Comparison of ENCODE assay signal across 1 cellular context in the genomic region with DNA sequence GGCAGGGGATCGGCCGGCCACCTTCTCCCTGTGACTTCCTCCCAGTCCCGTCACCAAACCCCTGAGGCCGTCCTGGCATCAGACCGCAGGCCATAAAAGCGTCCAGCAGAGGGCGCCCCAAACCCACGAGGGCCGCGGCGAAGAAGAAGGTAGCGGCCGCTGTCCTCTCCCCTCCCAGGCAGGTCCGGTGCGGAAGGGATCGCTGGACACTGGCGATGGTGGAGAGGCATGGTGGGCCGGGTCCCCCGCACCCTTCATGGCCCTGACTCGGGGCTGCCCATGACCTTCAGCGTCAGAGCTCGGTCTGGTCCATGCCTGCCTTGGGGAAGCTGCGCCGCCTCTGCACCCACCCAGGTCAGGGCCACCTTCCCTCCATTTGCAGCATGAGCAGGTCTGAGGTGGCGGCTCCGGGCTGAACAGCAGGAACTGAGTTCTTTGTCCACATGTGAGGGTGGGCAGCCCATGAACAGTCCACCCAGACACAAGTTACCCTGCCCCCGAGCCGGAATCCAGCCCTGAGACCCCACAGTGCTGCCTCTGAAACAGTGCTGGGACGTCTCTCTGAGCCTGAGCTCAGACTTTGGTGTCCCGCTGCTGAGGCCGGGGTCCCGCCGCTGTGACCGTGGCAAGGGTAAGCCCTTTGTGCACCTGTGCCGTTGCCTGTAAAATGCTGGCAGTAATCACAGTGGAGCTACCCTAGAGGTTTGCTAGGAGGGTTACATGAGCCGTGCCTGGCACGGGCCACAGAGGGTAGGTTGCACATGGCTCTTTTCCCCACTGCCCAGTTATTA.
TF ChIP-seq lines count a peak whose summit lies in the region.

No MANE protein-coding gene starts in this region.

TF ChIP-seq in HepG2, 621 proteins besides CTCF, POLR2A, EP300 and RAD21 (continued from another document and continues in another):
- TF ChIP-seq, protein P1, sequence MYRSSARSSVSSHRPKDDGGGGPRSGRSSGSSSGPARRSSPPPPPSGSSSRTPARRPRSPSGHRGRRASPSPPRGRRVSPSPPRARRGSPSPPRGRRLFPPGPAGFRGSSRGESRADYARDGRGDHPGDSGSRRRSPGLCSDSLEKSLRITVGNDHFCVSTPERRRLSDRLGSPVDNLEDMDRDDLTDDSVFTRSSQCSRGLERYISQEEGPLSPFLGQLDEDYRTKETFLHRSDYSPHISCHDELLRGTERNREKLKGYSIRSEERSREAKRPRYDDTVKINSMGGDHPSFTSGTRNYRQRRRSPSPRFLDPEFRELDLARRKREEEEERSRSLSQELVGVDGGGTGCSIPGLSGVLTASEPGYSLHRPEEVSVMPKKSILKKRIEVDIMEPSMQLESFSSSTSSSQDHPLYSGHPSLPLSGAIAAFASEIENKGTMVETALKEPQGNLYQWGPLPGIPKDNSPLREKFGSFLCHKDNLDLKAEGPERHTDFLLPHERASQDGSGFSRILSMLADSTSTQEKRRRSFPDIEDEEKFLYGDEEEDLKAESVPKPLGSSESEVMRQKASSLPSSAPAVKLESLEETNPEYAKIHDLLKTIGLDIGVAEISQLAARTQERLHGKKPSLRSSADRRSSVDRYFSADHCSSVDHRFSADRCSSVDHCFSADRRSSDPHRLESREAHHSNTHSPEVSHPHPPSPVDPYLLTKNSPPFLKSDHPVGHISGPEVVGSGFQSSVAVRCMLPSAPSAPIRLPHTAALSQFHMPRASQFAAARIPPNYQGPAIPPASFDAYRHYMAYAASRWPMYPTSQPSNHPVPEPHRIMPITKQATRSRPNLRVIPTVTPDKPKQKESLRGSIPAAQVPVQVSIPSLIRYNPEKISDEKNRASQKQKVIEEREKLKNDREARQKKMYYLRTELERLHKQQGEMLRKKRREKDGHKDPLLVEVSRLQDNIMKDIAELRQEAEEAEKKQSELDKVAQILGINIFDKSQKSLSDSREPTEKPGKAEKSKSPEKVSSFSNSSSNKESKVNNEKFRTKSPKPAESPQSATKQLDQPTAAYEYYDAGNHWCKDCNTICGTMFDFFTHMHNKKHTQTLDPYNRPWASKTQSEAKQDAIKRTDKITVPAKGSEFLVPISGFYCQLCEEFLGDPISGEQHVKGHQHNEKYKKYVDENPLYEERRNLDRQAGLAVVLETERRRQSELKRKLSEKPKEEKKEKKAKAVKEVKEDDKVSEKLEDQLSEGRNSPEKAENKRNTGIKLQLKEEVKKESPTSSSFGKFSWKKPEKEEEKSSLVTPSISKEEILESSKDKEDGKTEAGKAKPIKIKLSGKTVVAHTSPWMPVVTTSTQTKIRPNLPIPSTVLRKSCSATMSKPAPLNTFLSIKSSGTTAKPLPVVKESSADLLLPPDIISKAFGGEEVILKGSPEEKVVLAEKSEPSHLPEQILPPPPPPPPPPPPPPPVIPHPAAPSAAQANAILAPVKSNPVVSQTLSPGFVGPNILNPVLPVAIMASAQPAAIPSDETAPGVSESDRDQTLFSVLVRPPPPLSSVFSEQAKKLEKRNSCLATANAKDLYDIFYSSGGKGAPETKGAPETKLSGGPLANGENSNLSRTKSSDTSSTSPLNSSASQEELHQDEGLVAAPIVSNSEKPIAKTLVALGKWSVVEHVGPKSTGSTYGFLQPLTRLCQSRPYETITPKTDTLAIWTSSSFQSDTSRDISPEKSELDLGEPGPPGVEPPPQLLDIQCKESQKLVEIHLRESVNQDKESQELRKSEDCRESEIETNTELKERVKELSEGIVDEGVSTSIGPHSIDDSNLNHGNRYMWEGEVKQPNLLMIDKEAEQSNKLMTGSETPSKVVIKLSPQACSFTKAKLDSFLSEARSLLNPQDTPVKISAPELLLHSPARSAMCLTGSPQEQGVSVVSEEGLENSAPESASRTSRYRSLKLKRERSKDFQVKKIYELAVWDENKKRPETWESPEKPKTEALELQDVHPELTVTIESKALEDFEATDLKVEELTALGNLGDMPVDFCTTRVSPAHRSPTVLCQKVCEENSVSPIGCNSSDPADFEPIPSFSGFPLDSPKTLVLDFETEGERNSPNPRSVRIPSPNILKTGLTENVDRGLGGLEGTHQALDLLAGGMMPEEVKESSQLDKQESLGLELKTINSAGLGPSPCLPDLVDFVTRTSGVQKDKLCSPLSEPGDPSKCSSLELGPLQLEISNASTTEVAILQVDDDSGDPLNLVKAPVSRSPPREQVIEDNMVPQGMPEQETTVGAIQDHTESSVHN (CRISPR knock-in tag; IDR thresholded peaks at IDR 0.05): peak; percentile 95
- TF ChIP-seq ZNF772 (CRISPR knock-in tag; IDR thresholded peaks at IDR 0.05): peak; percentile 81; the same call in 1 of the 2 replicates
- no peak for TF ChIP-seq SRSF1 (optimal IDR thresholded peaks at IDR 0.05; ENCODE audit: low read depth, low read length)
- TF ChIP-seq ZNF383 (CRISPR knock-in tag; IDR thresholded peaks at IDR 0.05; ENCODE audit: borderline replicate concordance): 0 out of 2 replicates have a peak, but pooled peaks have one; percentile 48
- TF ChIP-seq, protein P2, sequence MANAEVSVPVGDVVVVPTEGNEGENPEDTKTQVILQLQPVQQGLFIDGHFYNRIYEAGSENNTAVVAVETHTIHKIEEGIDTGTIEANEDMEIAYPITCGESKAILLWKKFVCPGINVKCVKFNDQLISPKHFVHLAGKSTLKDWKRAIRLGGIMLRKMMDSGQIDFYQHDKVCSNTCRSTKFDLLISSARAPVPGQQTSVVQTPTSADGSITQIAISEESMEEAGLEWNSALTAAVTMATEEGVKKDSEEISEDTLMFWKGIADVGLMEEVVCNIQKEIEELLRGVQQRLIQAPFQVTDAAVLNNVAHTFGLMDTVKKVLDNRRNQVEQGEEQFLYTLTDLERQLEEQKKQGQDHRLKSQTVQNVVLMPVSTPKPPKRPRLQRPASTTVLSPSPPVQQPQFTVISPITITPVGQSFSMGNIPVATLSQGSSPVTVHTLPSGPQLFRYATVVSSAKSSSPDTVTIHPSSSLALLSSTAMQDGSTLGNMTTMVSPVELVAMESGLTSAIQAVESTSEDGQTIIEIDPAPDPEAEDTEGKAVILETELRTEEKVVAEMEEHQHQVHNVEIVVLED (CRISPR knock-in tag; IDR thresholded peaks at IDR 0.05; ENCODE audit: borderline replicate concordance): no peak; the same call in 1 of the 2 replicates
- TF ChIP-seq, protein P3, sequence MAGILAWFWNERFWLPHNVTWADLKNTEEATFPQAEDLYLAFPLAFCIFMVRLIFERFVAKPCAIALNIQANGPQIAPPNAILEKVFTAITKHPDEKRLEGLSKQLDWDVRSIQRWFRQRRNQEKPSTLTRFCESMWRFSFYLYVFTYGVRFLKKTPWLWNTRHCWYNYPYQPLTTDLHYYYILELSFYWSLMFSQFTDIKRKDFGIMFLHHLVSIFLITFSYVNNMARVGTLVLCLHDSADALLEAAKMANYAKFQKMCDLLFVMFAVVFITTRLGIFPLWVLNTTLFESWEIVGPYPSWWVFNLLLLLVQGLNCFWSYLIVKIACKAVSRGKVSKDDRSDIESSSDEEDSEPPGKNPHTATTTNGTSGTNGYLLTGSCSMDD (CRISPR knock-in tag; IDR thresholded peaks at IDR 0.05): no peak
- TF ChIP-seq NFIC (IDR thresholded peaks at IDR 0.05; ENCODE audit: low read length): no peak
- TF ChIP-seq ELF3 (CRISPR knock-in tag; IDR thresholded peaks at IDR 0.05): peak; percentile 65; the same call in 1 of the 2 replicates
- 0 out of 2 replicates have a peak, but pooled peaks have one; percentile 45 for TF ChIP-seq ESRRA (CRISPR knock-in tag; IDR thresholded peaks at IDR 0.05; ENCODE audit: low read depth)
- TF ChIP-seq, protein P4, sequence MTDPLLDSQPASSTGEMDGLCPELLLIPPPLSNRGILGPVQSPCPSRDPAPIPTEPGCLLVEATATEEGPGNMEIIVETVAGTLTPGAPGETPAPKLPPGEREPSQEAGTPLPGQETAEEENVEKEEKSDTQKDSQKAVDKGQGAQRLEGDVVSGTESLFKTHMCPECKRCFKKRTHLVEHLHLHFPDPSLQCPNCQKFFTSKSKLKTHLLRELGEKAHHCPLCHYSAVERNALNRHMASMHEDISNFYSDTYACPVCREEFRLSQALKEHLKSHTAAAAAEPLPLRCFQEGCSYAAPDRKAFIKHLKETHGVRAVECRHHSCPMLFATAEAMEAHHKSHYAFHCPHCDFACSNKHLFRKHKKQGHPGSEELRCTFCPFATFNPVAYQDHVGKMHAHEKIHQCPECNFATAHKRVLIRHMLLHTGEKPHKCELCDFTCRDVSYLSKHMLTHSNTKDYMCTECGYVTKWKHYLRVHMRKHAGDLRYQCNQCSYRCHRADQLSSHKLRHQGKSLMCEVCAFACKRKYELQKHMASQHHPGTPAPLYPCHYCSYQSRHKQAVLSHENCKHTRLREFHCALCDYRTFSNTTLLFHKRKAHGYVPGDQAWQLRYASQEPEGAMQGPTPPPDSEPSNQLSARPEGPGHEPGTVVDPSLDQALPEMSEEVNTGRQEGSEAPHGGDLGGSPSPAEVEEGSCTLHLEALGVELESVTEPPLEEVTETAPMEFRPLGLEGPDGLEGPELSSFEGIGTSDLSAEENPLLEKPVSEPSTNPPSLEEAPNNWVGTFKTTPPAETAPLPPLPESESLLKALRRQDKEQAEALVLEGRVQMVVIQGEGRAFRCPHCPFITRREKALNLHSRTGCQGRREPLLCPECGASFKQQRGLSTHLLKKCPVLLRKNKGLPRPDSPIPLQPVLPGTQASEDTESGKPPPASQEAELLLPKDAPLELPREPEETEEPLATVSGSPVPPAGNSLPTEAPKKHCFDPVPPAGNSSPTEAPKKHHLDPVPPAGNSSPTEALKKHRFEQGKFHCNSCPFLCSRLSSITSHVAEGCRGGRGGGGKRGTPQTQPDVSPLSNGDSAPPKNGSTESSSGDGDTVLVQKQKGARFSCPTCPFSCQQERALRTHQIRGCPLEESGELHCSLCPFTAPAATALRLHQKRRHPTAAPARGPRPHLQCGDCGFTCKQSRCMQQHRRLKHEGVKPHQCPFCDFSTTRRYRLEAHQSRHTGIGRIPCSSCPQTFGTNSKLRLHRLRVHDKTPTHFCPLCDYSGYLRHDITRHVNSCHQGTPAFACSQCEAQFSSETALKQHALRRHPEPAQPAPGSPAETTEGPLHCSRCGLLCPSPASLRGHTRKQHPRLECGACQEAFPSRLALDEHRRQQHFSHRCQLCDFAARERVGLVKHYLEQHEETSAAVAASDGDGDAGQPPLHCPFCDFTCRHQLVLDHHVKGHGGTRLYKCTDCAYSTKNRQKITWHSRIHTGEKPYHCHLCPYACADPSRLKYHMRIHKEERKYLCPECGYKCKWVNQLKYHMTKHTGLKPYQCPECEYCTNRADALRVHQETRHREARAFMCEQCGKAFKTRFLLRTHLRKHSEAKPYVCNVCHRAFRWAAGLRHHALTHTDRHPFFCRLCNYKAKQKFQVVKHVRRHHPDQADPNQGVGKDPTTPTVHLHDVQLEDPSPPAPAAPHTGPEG (CRISPR knock-in tag; IDR thresholded peaks at IDR 0.05): peak; percentile 59
- TF ChIP-seq YEATS2 (CRISPR knock-in tag; IDR thresholded peaks at IDR 0.05; ENCODE audit: borderline replicate concordance): no peak
- no peak for TF ChIP-seq KAT2B (IDR thresholded peaks at IDR 0.05; ENCODE audit: borderline replicate concordance, low read depth, low read length)
- TF ChIP-seq PAF1 (CRISPR knock-in tag; IDR thresholded peaks at IDR 0.05): no peak
- peak; percentile 88; the same call in 1 of the 2 replicates for TF ChIP-seq MTA1 (CRISPR knock-in tag; IDR thresholded peaks at IDR 0.05; ENCODE audit: borderline replicate concordance)
- TF ChIP-seq SRSF9 (IDR thresholded peaks at IDR 0.05; ENCODE audit: borderline replicate concordance, insufficient read depth, low read depth, low read length, poor library complexity, severe bottlenecking): no peak
- TF ChIP-seq FOXK2 (IDR thresholded peaks at IDR 0.05): no peak
- TF ChIP-seq RFX3 (CRISPR knock-in tag; IDR thresholded peaks at IDR 0.05): no peak
- peak; percentile 37; the same call in 1 of the 2 replicates for TF ChIP-seq ZNF761 (CRISPR knock-in tag; conservative IDR thresholded peaks at IDR 0.05)
- TF ChIP-seq, protein P5, sequence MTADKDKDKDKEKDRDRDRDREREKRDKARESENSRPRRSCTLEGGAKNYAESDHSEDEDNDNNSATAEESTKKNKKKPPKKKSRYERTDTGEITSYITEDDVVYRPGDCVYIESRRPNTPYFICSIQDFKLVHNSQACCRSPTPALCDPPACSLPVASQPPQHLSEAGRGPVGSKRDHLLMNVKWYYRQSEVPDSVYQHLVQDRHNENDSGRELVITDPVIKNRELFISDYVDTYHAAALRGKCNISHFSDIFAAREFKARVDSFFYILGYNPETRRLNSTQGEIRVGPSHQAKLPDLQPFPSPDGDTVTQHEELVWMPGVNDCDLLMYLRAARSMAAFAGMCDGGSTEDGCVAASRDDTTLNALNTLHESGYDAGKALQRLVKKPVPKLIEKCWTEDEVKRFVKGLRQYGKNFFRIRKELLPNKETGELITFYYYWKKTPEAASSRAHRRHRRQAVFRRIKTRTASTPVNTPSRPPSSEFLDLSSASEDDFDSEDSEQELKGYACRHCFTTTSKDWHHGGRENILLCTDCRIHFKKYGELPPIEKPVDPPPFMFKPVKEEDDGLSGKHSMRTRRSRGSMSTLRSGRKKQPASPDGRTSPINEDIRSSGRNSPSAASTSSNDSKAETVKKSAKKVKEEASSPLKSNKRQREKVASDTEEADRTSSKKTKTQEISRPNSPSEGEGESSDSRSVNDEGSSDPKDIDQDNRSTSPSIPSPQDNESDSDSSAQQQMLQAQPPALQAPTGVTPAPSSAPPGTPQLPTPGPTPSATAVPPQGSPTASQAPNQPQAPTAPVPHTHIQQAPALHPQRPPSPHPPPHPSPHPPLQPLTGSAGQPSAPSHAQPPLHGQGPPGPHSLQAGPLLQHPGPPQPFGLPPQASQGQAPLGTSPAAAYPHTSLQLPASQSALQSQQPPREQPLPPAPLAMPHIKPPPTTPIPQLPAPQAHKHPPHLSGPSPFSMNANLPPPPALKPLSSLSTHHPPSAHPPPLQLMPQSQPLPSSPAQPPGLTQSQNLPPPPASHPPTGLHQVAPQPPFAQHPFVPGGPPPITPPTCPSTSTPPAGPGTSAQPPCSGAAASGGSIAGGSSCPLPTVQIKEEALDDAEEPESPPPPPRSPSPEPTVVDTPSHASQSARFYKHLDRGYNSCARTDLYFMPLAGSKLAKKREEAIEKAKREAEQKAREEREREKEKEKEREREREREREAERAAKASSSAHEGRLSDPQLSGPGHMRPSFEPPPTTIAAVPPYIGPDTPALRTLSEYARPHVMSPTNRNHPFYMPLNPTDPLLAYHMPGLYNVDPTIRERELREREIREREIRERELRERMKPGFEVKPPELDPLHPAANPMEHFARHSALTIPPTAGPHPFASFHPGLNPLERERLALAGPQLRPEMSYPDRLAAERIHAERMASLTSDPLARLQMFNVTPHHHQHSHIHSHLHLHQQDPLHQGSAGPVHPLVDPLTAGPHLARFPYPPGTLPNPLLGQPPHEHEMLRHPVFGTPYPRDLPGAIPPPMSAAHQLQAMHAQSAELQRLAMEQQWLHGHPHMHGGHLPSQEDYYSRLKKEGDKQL (CRISPR knock-in tag; IDR thresholded peaks at IDR 0.05; ENCODE audit: low read depth): no peak
- TF ChIP-seq ZSCAN25 (CRISPR knock-in tag; IDR thresholded peaks at IDR 0.05): peak; percentile 78; the same call in 1 of the 2 replicates
- no peak for TF ChIP-seq ZNF746 (CRISPR knock-in tag; IDR thresholded peaks at IDR 0.05)
- TF ChIP-seq HMGA1 (CRISPR knock-in tag; conservative IDR thresholded peaks at IDR 0.05): no peak
- TF ChIP-seq CREM (IDR thresholded peaks at IDR 0.05): no peak
- TF ChIP-seq CREM (CRISPR knock-in tag; IDR thresholded peaks at IDR 0.05): no peak
- TF ChIP-seq POLR2AphosphoS2 (IDR thresholded peaks at IDR 0.05; ENCODE audit: low read depth, low read length): no peak
- no peak for TF ChIP-seq ARNTL (CRISPR knock-in tag; IDR thresholded peaks at IDR 0.05)
